In genomic region chr19:51793994-51794393, GRCh38 we compare ENCODE assay signal across 32 cellular contexts. TPM values are rescaled to one million over a fixed set of nuclear protein-coding genes. Genes with fewer than 3 reads are reported as not detected.
"Had no signal": no experiment of that assay in that cellular context is flagged by ENCODE, and none has a peak within 500 bp of the region (broad histone marks: within the 10 kb centered on the region; RNA-seq: fewer than 3 reads in every experiment).

No MANE protein-coding gene starts in this region.

- H3K27me3 Mint-ChIP-seq: progenitor cell of endocrine pancreas, type B pancreatic cell had no signal

- H3K4me3 ChIP-seq: neural progenitor cell, ovary, psoas muscle, right lobe of liver, sigmoid colon, suprapubic skin, testis, tibial artery, transverse colon, upper lobe of right lung, uterus had no signal

- H3K27ac ChIP-seq: neural progenitor cell, ovary, psoas muscle, right lobe of liver, sigmoid colon, suprapubic skin, tibial artery, transverse colon, upper lobe of right lung, uterus had no signal

- H3K9ac ChIP-seq: neural progenitor cell had no signal

- H3K27me3 ChIP-seq: neural progenitor cell, ovary, right lobe of liver, sigmoid colon, suprapubic skin, testis, tibial artery, transverse colon, upper lobe of right lung, uterus had no signal

- H3K9me3 ChIP-seq: ovary, psoas muscle, right lobe of liver, sigmoid colon, suprapubic skin, testis, tibial artery, transverse colon, upper lobe of right lung had no signal

- H3K27ac Mint-ChIP-seq: naive B cell; naive thymus-derived CD8-positive, alpha-beta T cell; nephron; neural progenitor cell; progenitor cell of endocrine pancreas; stimulated activated memory B cell treated with anti-CD40 and anti-IgM and Interleukin-4, amounts not matched to agents 10 μg/mL and 1 μg/mL and 100 μg/mL, for 72 hours; stimulated activated naive CD8-positive, alpha-beta T cell treated with anti-CD3 and anti-CD28 coated beads, Interleukin-15, amount 100 ng/mL, for 72 hours; type B pancreatic cell had no signal

- H3K4me2 ChIP-seq: neural progenitor cell had no signal

- H3K36me3 ChIP-seq: neural progenitor cell, ovary, right lobe of liver, sigmoid colon, suprapubic skin, tibial artery, transverse colon, upper lobe of right lung, uterus had no signal

- H2AFZ ChIP-seq: neural progenitor cell had no signal

- H3K36me3 Mint-ChIP-seq: neural progenitor cell; stimulated activated memory B cell treated with anti-CD40 and anti-IgM and Interleukin-4, amounts not matched to agents 10 μg/mL and 1 μg/mL and 100 μg/mL, for 72 hours; type B pancreatic cell had no signal

- H3K4me3 Mint-ChIP-seq: naive B cell; naive thymus-derived CD8-positive, alpha-beta T cell; nephron; neural progenitor cell; stimulated activated memory B cell treated with anti-CD40 and anti-IgM and Interleukin-4, amounts not matched to agents 10 μg/mL and 1 μg/mL and 100 μg/mL, for 72 hours; stimulated activated naive CD8-positive, alpha-beta T cell treated with anti-CD3 and anti-CD28 coated beads, Interleukin-15, amount 100 ng/mL, for 72 hours; type B pancreatic cell had no signal

- H3K4me1 ChIP-seq: neural progenitor cell, psoas muscle, right lobe of liver, transverse colon had no signal

- ATAC-seq: naive thymus-derived CD8-positive, alpha-beta T cell; psoas muscle; right cardiac atrium; right lobe of liver; stimulated activated memory B cell treated with anti-CD40 and anti-IgM and Interleukin-4, amounts not matched to agents 10 μg/mL and 1 μg/mL and 100 μg/mL, for 72 hours; stimulated activated naive CD8-positive, alpha-beta T cell treated with anti-CD3 and anti-CD28 coated beads, Interleukin-15, amount 100 ng/mL, for 72 hours; stimulated activated naive CD8-positive, alpha-beta T cell treated with anti-CD3 and anti-CD28 coated beads, Interleukin-15, Interleukin-2, amounts not matched to agents 100 U/mL and 50 U/mL, for 24 hours; upper lobe of right lung had no signal

- DNase-seq: naive B cell; naive thymus-derived CD8-positive, alpha-beta T cell; occipital lobe; ovary; posterior cingulate gyrus; psoas muscle; right cardiac atrium; right lobe of liver; sigmoid colon; small intestine; stimulated activated CD4-positive, alpha-beta T cell treated with anti-CD3 and anti-CD28 coated beads, Interleukin-12 subunit alpha, Interleukin-12 subunit beta, amount 100 ng/mL, for 4 hours; stimulated activated CD4-positive, alpha-beta T cell treated with anti-CD3 and anti-CD28 coated beads, Interleukin-1b, Interleukin-23, amount 100 ng/mL, for 48 hours; stimulated activated CD4-positive, alpha-beta T cell treated with anti-CD3 and anti-CD28 coated beads, Interleukin-4, amount 100 ng/mL, for 1 hour; stimulated activated CD4-positive, alpha-beta T cell treated with anti-CD3 and anti-CD28 coated beads, Interleukin-4, amount 100 ng/mL, for 4 hours; stimulated activated CD8-positive, alpha-beta memory T cell treated with anti-CD3 and anti-CD28 coated beads, Interleukin-4, amount 100 ng/mL, for 48 hours; stimulated activated naive CD4-positive, alpha-beta T cell; stimulated activated naive CD8-positive, alpha-beta T cell treated with anti-CD3 and anti-CD28 coated beads, Interleukin-15, amount 100 ng/mL, for 72 hours; stimulated activated naive CD8-positive, alpha-beta T cell treated with anti-CD3 and anti-CD28 coated beads, Interleukin-15, Interleukin-2, amounts not matched to agents 100 U/mL and 50 U/mL, for 24 hours; substantia nigra; testis; tibial artery; transverse colon; upper lobe of right lung; uterus had no signal

- H3K4me1 Mint-ChIP-seq: naive B cell; naive thymus-derived CD8-positive, alpha-beta T cell; neural progenitor cell; stimulated activated memory B cell treated with anti-CD40 and anti-IgM and Interleukin-4, amounts not matched to agents 10 μg/mL and 1 μg/mL and 100 μg/mL, for 72 hours; stimulated activated naive CD8-positive, alpha-beta T cell treated with anti-CD3 and anti-CD28 coated beads, Interleukin-15, amount 100 ng/mL, for 72 hours had no signal

RNA-seq across cellular contexts. Expression of gene FPR3, which starts 1.0 kb away (rescaled TPM):
- total RNA-seq: progenitor cell of endocrine pancreas, renal cortical epithelial cell had no signal
- polyA plus RNA-seq: naive thymus-derived CD8-positive, alpha-beta T cell; neural cell had no signal

RNA-seq across cellular contexts. Expression of gene FPR2, which starts 33.0 kb away (rescaled TPM):
- total RNA-seq: naive thymus-derived CD8-positive, alpha-beta T cell; progenitor cell of endocrine pancreas; transverse colon had no signal
- polyA plus RNA-seq: naive thymus-derived CD8-positive, alpha-beta T cell; neural cell had no signal

RNA-seq across cellular contexts. Expression of gene FPR1, which starts 42.3 kb away (rescaled TPM):
- total RNA-seq: naive thymus-derived CD8-positive, alpha-beta T cell; progenitor cell of endocrine pancreas had no signal
- polyA plus RNA-seq: neural cell had no signal
